8 cellular contexts compared by ENCODE assay signal in genomic region chr16:85005278-85006069, GRCh38. TPM values are rescaled to one million over a fixed set of nuclear protein-coding genes. Genes with fewer than 3 reads are reported as not detected.
DNase-seq lines count a peak whose midpoint lies in the region; ATAC-seq and TF ChIP-seq lines count a peak whose summit lies in the region.

No MANE protein-coding gene starts in this region.

- no peaks in the 10 kb centered on the region for H3K27me3 ChIP-seq in foreskin keratinocyte

- ATAC-seq in foreskin keratinocyte = peak; percentile 20
- peak; percentile 86 for ATAC-seq in sciatic nerve
- no peak for ATAC-seq in stimulated activated naive CD8-positive, alpha-beta T cell treated with anti-CD3 and anti-CD28 coated beads, Interleukin-15, Interleukin-2, amounts not matched to agents 100 U/mL and 50 U/mL, for 24 hours
- ATAC-seq in GM21423 (IDR thresholded peaks at IDR 0.05; ENCODE audit: unreplicated experiment) = no peak
- ATAC-seq in HG03139 (IDR thresholded peaks at IDR 0.05; ENCODE audit: unreplicated experiment) = no peak

- H3K4me1 ChIP-seq in foreskin keratinocyte = peaks cover 39% of the 10 kb centered on the region

- DNase-seq in Daoy (ENCODE audit: low read depth) (peak; percentile 64), foreskin keratinocyte (peak in 1 of 2 donors; percentile 85), sciatic nerve (ENCODE audit: low spot score) (no peak), cortex of kidney (lab: John Stamatoyannopoulos, UW) (no peak)
- no peak for DNase-seq in stimulated activated naive CD8-positive, alpha-beta T cell treated with anti-CD3 and anti-CD28 coated beads, Interleukin-15, Interleukin-2, amounts not matched to agents 100 U/mL and 50 U/mL, for 24 hours

- TF ChIP-seq CTCF in WI38 (IDR thresholded peaks at IDR 0.05; ENCODE audit: low read depth, low read length) (no peak), foreskin keratinocyte (conservative IDR thresholded peaks at IDR 0.05) (no peak)

- H3K4me3 ChIP-seq in WI38 (ENCODE audit: low read depth, low read length) = peak overlapping the region; percentile 23; the same call in 1 of the 2 replicates

- H3K27ac ChIP-seq in foreskin keratinocyte = peak overlapping the region; percentile 85

- intact Hi-C loops in sciatic nerve (cut with DNase I) = no loop called here

RNA-seq across cellular contexts. Expression of gene ZDHHC7, which starts 5.9 kb away (rescaled TPM):
- 27.7 and 34.4 TPM in 2 replicates for total RNA-seq in Daoy (2014; rRNA removed; shearing (Covaris generic))
- total RNA-seq in foreskin keratinocyte (45.3 and 50.0 TPM in 2 replicates), sciatic nerve (48.8 TPM)
- 25.7 and 31.8 TPM in 2 replicates for polyA plus RNA-seq in foreskin keratinocyte

RNA-seq across cellular contexts. Expression of gene KIAA0513, which starts 22.1 kb away (rescaled TPM):
- 2.1 and 32.9 TPM in 2 replicates for total RNA-seq in Daoy (2014; rRNA removed; shearing (Covaris generic))
- 4.9 and 6.0 TPM in 2 replicates for total RNA-seq in foreskin keratinocyte
- 3.4 and 4.0 TPM in 2 replicates for polyA plus RNA-seq in foreskin keratinocyte
- total RNA-seq in sciatic nerve = 12.6 TPM

Comparison
In these comparisons a context has a peak if more than half of its experiments do, and no peak if none do; other contexts are left out.
1. ATAC-seq: peak in foreskin keratinocyte (single experiment) and sciatic nerve (single experiment); none in stimulated activated naive CD8-positive, alpha-beta T cell treated with anti-CD3 and anti-CD28 coated beads, Interleukin-15, Interleukin-2, amounts not matched to agents 100 U/mL and 50 U/mL, for 24 hours (single experiment), GM21423 (single experiment) and HG03139 (single experiment).